In the genomic region with DNA sequence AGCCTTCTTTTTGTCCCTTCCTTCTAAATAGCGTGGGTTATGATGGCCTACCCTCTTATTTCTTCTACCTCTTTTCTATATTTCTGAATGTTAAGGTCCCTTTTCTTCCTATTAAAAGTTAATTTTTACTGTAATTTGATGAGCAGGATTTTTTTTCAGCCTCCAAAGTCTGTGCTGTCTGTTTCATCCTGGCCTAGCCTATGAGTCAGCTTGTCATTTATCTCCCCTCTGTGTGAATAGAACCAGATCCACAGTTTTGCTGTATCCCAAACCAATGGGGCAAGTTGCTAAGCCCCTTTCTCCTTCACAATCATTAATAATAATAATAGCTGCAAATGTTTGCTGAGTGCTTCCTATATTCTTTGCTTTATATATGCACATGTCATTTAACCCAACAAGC, we compare ENCODE assay signal across 1 cellular context.
TF ChIP-seq lines count a peak whose summit lies in the region.

No MANE protein-coding gene starts in this region.

TF ChIP-seq in K562, 482 proteins besides CTCF, POLR2A, EP300 and RAD21:
- TF ChIP-seq ZNF76 (CRISPR knock-in tag; IDR thresholded peaks at IDR 0.05; ENCODE audit: borderline replicate concordance) (no peak), SLC30A9 (CRISPR knock-in tag; IDR thresholded peaks at IDR 0.05) (no peak), ZNF707 (CRISPR knock-in tag; conservative IDR thresholded peaks at IDR 0.05) (no peak), POU5F1 (IDR thresholded peaks at IDR 0.05; ENCODE audit: borderline replicate concordance, low read depth, low read length, partially characterized antibody) (no peak), NONO (IDR thresholded peaks at IDR 0.05; ENCODE audit: low read depth in 2 of 2, low read length in 1 of 2) (no peak), GABPB1 (CRISPR knock-in tag; IDR thresholded peaks at IDR 0.05) (no peak), CHD1 (IDR thresholded peaks at IDR 0.05; ENCODE audit: low read length) (no peak)
- TF ChIP-seq, protein P1, sequence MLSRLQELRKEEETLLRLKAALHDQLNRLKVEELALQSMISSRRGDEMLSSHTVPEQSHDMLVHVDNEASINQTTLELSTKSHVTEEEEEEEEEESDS (CRISPR knock-in tag; IDR thresholded peaks at IDR 0.05): no peak
